ENCODE assay signal across 1 cellular context in genomic region chr10:14665304-14665703, GRCh38.
TF ChIP-seq lines count a peak whose summit lies in the region.

No MANE protein-coding gene starts in this region.

TF ChIP-seq in GM12878, 131 proteins besides CTCF, POLR2A, EP300 and RAD21 (continued from another document):
- no peak for TF ChIP-seq EZH2 (IDR thresholded peaks at IDR 0.05; ENCODE audit: borderline replicate concordance, control insufficient read depth, low read depth, low read length)
- TF ChIP-seq FOXM1 (IDR thresholded peaks at IDR 0.05; ENCODE audit: low read depth, low read length): 0 out of 2 replicates have a peak, but pooled peaks have one; percentile 20
- TF ChIP-seq TCF7 (IDR thresholded peaks at IDR 0.05; ENCODE audit: borderline replicate concordance): 0 out of 2 replicates have a peak, but pooled peaks have one; percentile 15
- TF ChIP-seq RBBP5 (conservative IDR thresholded peaks at IDR 0.05): no peak
- TF ChIP-seq RCOR1 (conservative IDR thresholded peaks at IDR 0.05; ENCODE audit: low read depth, low read length): no peak
- peak; percentile 39; the same call in 1 of the 2 replicates for TF ChIP-seq NFIC (IDR thresholded peaks at IDR 0.05; ENCODE audit: low read depth, low read length)
- no peak for TF ChIP-seq RELB (IDR thresholded peaks at IDR 0.05; ENCODE audit: low read depth)
- TF ChIP-seq ZBTB4 (CRISPR knock-in tag; IDR thresholded peaks at IDR 0.05): no peak
- TF ChIP-seq STAT3 (IDR thresholded peaks at IDR 0.05; ENCODE audit: low read depth, low read length): no peak
- no peak for TF ChIP-seq IRF4 (IDR thresholded peaks at IDR 0.05; ENCODE audit: low read depth, low read length)
- no peak for TF ChIP-seq CUX1 (IDR thresholded peaks at IDR 0.05; ENCODE audit: insufficient replicate concordance, low read depth, low read length)
- TF ChIP-seq TARDBP (IDR thresholded peaks at IDR 0.05; ENCODE audit: borderline replicate concordance): no peak
- peak; percentile 58 for TF ChIP-seq SMAD1 (IDR thresholded peaks at IDR 0.05; ENCODE audit: low read depth, partially characterized antibody)
- peak; percentile 40 for TF ChIP-seq BCL3 (IDR thresholded peaks at IDR 0.05; ENCODE audit: borderline replicate concordance, insufficient read depth, low read depth, low read length, poor library complexity, severe bottlenecking)
- no peak for TF ChIP-seq NFYA (IDR thresholded peaks at IDR 0.05; ENCODE audit: borderline replicate concordance, low read depth, low read length)
- no peak for TF ChIP-seq USF2 (IDR thresholded peaks at IDR 0.05; ENCODE audit: borderline replicate concordance, low read depth, low read length)
- TF ChIP-seq DPF2 (IDR thresholded peaks at IDR 0.05): no peak
- TF ChIP-seq ZNF24 (IDR thresholded peaks at IDR 0.05): no peak
- TF ChIP-seq JUNB (IDR thresholded peaks at IDR 0.05): peak; percentile 55
- no peak for TF ChIP-seq GABPA (IDR thresholded peaks at IDR 0.05; ENCODE audit: low read depth)
- TF ChIP-seq ZNF217 (IDR thresholded peaks at IDR 0.05): no peak
- TF ChIP-seq RUNX3 (IDR thresholded peaks at IDR 0.05; ENCODE audit: low read length): peak; percentile 11; the same call in 1 of the 2 replicates
- TF ChIP-seq HDGF (IDR thresholded peaks at IDR 0.05): no peak
- TF ChIP-seq CEBPB (IDR thresholded peaks at IDR 0.05; ENCODE audit: borderline replicate concordance in 1 of 2, low read depth in 2 of 2, low read length in 2 of 2): no peak
- TF ChIP-seq RB1 (IDR thresholded peaks at IDR 0.05; ENCODE audit: borderline replicate concordance): no peak
- TF ChIP-seq ATF2 (IDR thresholded peaks at IDR 0.05; ENCODE audit: low read length): peak; percentile 51; the same call in 1 of the 2 replicates
- TF ChIP-seq KDM1A (IDR thresholded peaks at IDR 0.05; ENCODE audit: borderline replicate concordance): no peak
- TF ChIP-seq IRF5 (IDR thresholded peaks at IDR 0.05; ENCODE audit: borderline replicate concordance): no peak
TF ChIP-seq in GM12878: peak in this region for 8.
